In the genomic region with DNA sequence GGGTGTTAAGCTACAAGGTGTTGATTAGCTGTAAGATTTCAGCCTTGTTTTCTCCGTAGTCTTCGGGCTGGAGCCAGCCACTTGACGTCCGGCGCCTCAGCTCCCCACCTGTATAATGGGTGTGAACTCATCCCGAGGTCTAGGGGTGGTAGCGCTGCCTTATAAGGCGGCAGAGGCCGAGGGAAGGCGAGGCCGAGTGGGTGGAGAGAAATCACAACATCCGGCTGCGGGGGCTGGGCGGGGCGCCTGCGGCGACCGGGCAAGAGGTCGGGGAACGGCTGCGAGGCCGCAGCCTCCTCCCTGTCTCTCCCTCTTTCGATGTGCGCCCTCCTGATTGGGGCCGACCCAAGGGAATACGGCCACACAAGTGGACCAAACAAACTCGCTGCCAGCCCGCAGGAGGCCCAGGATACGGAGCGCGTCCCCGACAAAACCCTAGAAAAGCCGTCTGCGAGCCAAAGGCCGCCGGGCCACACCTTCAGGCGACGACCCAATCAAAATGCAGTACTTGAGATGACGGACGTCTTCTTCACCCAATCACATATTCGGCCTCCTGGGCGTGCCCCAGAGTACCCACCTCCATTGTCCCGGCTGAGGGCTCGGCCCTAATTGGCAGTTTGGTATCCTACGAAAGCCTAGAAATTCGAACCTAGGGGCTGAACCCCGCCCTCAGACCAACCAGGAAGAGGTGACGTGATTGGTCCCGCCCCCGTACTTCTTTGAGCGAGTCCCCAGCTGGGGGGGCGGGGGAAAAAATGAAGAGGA, we compare ENCODE assay signal across 1 cellular context.
A peak's percentile ranks its signal among the peaks of the same experiment; 100 is the strongest.
TF ChIP-seq lines count a peak whose summit lies in the region.

No MANE protein-coding gene starts in this region.

TF ChIP-seq in WTC11, 78 proteins besides CTCF, POLR2A, EP300 and RAD21 (continued from another document):
- peak; percentile 72; the same call in 1 of the 2 replicates for TF ChIP-seq ZSCAN18 (CRISPR knock-in tag; IDR thresholded peaks at IDR 0.05)
- TF ChIP-seq, protein P1, sequence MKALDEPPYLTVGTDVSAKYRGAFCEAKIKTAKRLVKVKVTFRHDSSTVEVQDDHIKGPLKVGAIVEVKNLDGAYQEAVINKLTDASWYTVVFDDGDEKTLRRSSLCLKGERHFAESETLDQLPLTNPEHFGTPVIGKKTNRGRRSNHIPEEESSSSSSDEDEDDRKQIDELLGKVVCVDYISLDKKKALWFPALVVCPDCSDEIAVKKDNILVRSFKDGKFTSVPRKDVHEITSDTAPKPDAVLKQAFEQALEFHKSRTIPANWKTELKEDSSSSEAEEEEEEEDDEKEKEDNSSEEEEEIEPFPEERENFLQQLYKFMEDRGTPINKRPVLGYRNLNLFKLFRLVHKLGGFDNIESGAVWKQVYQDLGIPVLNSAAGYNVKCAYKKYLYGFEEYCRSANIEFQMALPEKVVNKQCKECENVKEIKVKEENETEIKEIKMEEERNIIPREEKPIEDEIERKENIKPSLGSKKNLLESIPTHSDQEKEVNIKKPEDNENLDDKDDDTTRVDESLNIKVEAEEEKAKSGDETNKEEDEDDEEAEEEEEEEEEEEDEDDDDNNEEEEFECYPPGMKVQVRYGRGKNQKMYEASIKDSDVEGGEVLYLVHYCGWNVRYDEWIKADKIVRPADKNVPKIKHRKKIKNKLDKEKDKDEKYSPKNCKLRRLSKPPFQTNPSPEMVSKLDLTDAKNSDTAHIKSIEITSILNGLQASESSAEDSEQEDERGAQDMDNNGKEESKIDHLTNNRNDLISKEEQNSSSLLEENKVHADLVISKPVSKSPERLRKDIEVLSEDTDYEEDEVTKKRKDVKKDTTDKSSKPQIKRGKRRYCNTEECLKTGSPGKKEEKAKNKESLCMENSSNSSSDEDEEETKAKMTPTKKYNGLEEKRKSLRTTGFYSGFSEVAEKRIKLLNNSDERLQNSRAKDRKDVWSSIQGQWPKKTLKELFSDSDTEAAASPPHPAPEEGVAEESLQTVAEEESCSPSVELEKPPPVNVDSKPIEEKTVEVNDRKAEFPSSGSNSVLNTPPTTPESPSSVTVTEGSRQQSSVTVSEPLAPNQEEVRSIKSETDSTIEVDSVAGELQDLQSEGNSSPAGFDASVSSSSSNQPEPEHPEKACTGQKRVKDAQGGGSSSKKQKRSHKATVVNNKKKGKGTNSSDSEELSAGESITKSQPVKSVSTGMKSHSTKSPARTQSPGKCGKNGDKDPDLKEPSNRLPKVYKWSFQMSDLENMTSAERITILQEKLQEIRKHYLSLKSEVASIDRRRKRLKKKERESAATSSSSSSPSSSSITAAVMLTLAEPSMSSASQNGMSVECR (CRISPR knock-in tag; IDR thresholded peaks at IDR 0.05; ENCODE audit: borderline replicate concordance) = peak; percentile 72; the same call in 1 of the 2 replicates
- TF ChIP-seq NFE2L1 (CRISPR knock-in tag; IDR thresholded peaks at IDR 0.05) = peak; percentile 51; the same call in 1 of the 2 replicates
- TF ChIP-seq, protein P2, sequence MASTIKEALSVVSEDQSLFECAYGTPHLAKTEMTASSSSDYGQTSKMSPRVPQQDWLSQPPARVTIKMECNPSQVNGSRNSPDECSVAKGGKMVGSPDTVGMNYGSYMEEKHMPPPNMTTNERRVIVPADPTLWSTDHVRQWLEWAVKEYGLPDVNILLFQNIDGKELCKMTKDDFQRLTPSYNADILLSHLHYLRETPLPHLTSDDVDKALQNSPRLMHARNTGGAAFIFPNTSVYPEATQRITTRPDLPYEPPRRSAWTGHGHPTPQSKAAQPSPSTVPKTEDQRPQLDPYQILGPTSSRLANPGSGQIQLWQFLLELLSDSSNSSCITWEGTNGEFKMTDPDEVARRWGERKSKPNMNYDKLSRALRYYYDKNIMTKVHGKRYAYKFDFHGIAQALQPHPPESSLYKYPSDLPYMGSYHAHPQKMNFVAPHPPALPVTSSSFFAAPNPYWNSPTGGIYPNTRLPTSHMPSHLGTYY (CRISPR knock-in tag; IDR thresholded peaks at IDR 0.05) = 0 out of 2 replicates have a peak, but pooled peaks have one; percentile 54
- TF ChIP-seq, protein P3, sequence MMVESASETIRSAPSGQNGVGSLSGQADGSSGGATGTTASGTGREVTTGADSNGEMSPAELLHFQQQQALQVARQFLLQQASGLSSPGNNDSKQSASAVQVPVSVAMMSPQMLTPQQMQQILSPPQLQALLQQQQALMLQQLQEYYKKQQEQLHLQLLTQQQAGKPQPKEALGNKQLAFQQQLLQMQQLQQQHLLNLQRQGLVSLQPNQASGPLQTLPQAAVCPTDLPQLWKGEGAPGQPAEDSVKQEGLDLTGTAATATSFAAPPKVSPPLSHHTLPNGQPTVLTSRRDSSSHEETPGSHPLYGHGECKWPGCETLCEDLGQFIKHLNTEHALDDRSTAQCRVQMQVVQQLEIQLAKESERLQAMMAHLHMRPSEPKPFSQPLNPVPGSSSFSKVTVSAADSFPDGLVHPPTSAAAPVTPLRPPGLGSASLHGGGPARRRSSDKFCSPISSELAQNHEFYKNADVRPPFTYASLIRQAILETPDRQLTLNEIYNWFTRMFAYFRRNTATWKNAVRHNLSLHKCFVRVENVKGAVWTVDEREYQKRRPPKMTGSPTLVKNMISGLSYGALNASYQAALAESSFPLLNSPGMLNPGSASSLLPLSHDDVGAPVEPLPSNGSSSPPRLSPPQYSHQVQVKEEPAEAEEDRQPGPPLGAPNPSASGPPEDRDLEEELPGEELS (CRISPR knock-in tag; IDR thresholded peaks at IDR 0.05) = 0 out of 2 replicates have a peak, but pooled peaks have one; percentile 13
- no peak for TF ChIP-seq PRDM15 (CRISPR knock-in tag; IDR thresholded peaks at IDR 0.05)
- 0 out of 2 replicates have a peak, but pooled peaks have one; percentile 19 for TF ChIP-seq GABPB1 (CRISPR knock-in tag; IDR thresholded peaks at IDR 0.05)
- TF ChIP-seq PRRX2 (CRISPR knock-in tag; IDR thresholded peaks at IDR 0.05) = no peak
- TF ChIP-seq MXD4 (CRISPR knock-in tag; IDR thresholded peaks at IDR 0.05; ENCODE audit: borderline replicate concordance) = no peak
- TF ChIP-seq ELF4 (CRISPR knock-in tag; IDR thresholded peaks at IDR 0.05; ENCODE audit: low read depth) = no peak
- TF ChIP-seq, protein P4, sequence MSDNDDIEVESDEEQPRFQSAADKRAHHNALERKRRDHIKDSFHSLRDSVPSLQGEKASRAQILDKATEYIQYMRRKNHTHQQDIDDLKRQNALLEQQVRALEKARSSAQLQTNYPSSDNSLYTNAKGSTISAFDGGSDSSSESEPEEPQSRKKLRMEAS (CRISPR knock-in tag; IDR thresholded peaks at IDR 0.05) = peak; percentile 55; the same call in 1 of the 2 replicates
- TF ChIP-seq ZNF138 (CRISPR knock-in tag; conservative IDR thresholded peaks at IDR 0.05) = no peak
- TF ChIP-seq ZNF425 (CRISPR knock-in tag; conservative IDR thresholded peaks at IDR 0.05) = no peak
- TF ChIP-seq FOXP1 (CRISPR knock-in tag; IDR thresholded peaks at IDR 0.05; ENCODE audit: borderline replicate concordance) = peak; percentile 74
- TF ChIP-seq ZNF219 (CRISPR knock-in tag; IDR thresholded peaks at IDR 0.05; ENCODE audit: borderline replicate concordance) = no peak
- no peak for TF ChIP-seq ZBTB21 (CRISPR knock-in tag; IDR thresholded peaks at IDR 0.05; ENCODE audit: borderline replicate concordance)
- peak; percentile 74 for TF ChIP-seq SP1 (CRISPR knock-in tag; conservative IDR thresholded peaks at IDR 0.05)
